ENCODE assay signal across 16 cellular contexts in genomic region chr13:98521876-98522275, GRCh38. TPM values are rescaled to one million over a fixed set of nuclear protein-coding genes. Genes with fewer than 3 reads are reported as not detected.
A peak's percentile ranks its signal among the peaks of the same experiment; 100 is the strongest.
DNase-seq lines count a peak whose midpoint lies in the region; ATAC-seq lines count a peak whose summit lies in the region.
"Had no signal": no experiment of that assay in that cellular context is flagged by ENCODE, and none has a peak within 500 bp of the region (broad histone marks: within the 10 kb centered on the region; RNA-seq: fewer than 3 reads in every experiment).

No MANE protein-coding gene starts in this region.

- H3K4me1 Mint-ChIP-seq in CD4-positive, CD25-positive, alpha-beta regulatory T cell, result peaks cover 31 to 100% (median 79%) of the 10 kb centered on the region in 4 donors
- peaks cover 93% of the 10 kb centered on the region for H3K4me1 Mint-ChIP-seq in activated naive CD8-positive, alpha-beta T cell (ENCODE audit: low read depth)
- peaks cover 59 to 97% (median 90%) of the 10 kb centered on the region in 7 donors for H3K4me1 Mint-ChIP-seq in naive thymus-derived CD4-positive, alpha-beta T cell

- intact Hi-C loops in naive thymus-derived CD4-positive, alpha-beta T cell (cut with micrococcal nuclease), result loop anchor here in 1 of 2 donors (2.0 kb wide), 2 partner anchors 13 to 41 kb away; no protein-coding TSS in a partner anchor

- H3K4me1 ChIP-seq in CD4-positive, CD25-positive, alpha-beta regulatory T cell (ENCODE audit: control insufficient read depth, insufficient read depth, low read length, poor library complexity, severe bottlenecking), result peaks cover 89% of the 10 kb centered on the region
- peaks cover 49 to 54% of the 10 kb centered on the region in 2 donors for H3K4me1 ChIP-seq in naive thymus-derived CD4-positive, alpha-beta T cell (ENCODE audit: control insufficient read depth in 2 of 2, insufficient read depth in 2 of 2, low read length in 2 of 2)

- CTCF ChIA-PET in naive thymus-derived CD4-positive, alpha-beta T cell (lab: Charles Lee), result no interaction called here

- no peaks in the 10 kb centered on the region for H3K9me3 ChIP-seq in CD4-positive, CD25-positive, alpha-beta regulatory T cell (ENCODE audit: control insufficient read depth in 2 of 2, low read length in 2 of 2)
- no peaks in the 10 kb centered on the region for H3K9me3 ChIP-seq in naive thymus-derived CD4-positive, alpha-beta T cell (ENCODE audit: control insufficient read depth in 2 of 3, low read length in 3 of 3)
- H3K9me3 ChIP-seq: heart left ventricle had no signal

- no peaks in the 10 kb centered on the region for H3K27me3 Mint-ChIP-seq in CD4-positive, CD25-positive, alpha-beta regulatory T cell
- H3K27me3 Mint-ChIP-seq in activated naive CD8-positive, alpha-beta T cell, result no peaks in the 10 kb centered on the region
- H3K27me3 Mint-ChIP-seq in naive thymus-derived CD4-positive, alpha-beta T cell, result no peaks in the 10 kb centered on the region

- peaks cover 8% of the 10 kb centered on the region for H3K36me3 Mint-ChIP-seq in CD4-positive, CD25-positive, alpha-beta regulatory T cell
- peaks cover 3% of the 10 kb centered on the region for H3K36me3 Mint-ChIP-seq in activated naive CD8-positive, alpha-beta T cell
- H3K36me3 Mint-ChIP-seq in naive thymus-derived CD4-positive, alpha-beta T cell, result peaks cover 0 to 14% (median 6%) of the 10 kb centered on the region in 5 donors

- POLR2A ChIA-PET in naive thymus-derived CD4-positive, alpha-beta T cell (lab: Charles Lee), result interaction anchor here (0.8 to 1.4 kb wide), 2 partner anchors 10 to 13 kb away, joined by 3 to 4 read pairs; no protein-coding TSS in a partner anchor

- no peak for ATAC-seq in CD4-positive, CD25-positive, alpha-beta regulatory T cell (ENCODE audit: low read depth in 2 of 2)
- ATAC-seq in naive thymus-derived CD4-positive, alpha-beta T cell, result no peak
- ATAC-seq in HG03520 (IDR thresholded peaks at IDR 0.05; ENCODE audit: unreplicated experiment), result no peak
- no peak for ATAC-seq in HG03457 (IDR thresholded peaks at IDR 0.05; ENCODE audit: unreplicated experiment)

- H3K27ac Mint-ChIP-seq in CD4-positive, CD25-positive, alpha-beta regulatory T cell, result peak overlapping the region; percentile 82 to 95 (median 93)
- peak overlapping the region; percentile 78 for H3K27ac Mint-ChIP-seq in activated naive CD8-positive, alpha-beta T cell
- H3K27ac Mint-ChIP-seq in naive thymus-derived CD4-positive, alpha-beta T cell, result peak overlapping the region in 8 of 9 donors; percentile 14 to 78 (median 58)

- H3K36me3 ChIP-seq in CD4-positive, CD25-positive, alpha-beta regulatory T cell (ENCODE audit: control insufficient read depth, insufficient read depth, low read length), result peaks cover 2% of the 10 kb centered on the region
- peaks cover 0 to under 1% (median 0%) of the 10 kb centered on the region in 3 experiments for H3K36me3 ChIP-seq in naive thymus-derived CD4-positive, alpha-beta T cell (ENCODE audit: control insufficient read depth in 2 of 3, insufficient read depth in 3 of 3, low read length in 3 of 3)

- no peaks in the 10 kb centered on the region for H3K9me3 Mint-ChIP-seq in CD4-positive, CD25-positive, alpha-beta regulatory T cell
- no peaks in the 10 kb centered on the region for H3K9me3 Mint-ChIP-seq in activated naive CD8-positive, alpha-beta T cell (ENCODE audit: low read depth)
- no peaks in the 10 kb centered on the region for H3K9me3 Mint-ChIP-seq in naive thymus-derived CD4-positive, alpha-beta T cell

- H3K27ac ChIP-seq in CD4-positive, CD25-positive, alpha-beta regulatory T cell (ENCODE audit: insufficient read depth, low read length, poor library complexity, severe bottlenecking), result no peak overlapping the region
- H3K27ac ChIP-seq in naive thymus-derived CD4-positive, alpha-beta T cell (ENCODE audit: low read depth, low read length), result no peak overlapping the region
- H3K27ac ChIP-seq: 22Rv1, epithelial cell of prostate, heart left ventricle, SK-N-MC, WERI-Rb-1 had no signal

- DNase-seq in DMS 273 treated with DMSO at 0.1 percent for 48 hours (lab: John Stamatoyannopoulos, UW) (peak; percentile 13), DMS 273 (lab: John Stamatoyannopoulos, UW; ENCODE audit: unreplicated experiment) (no peak), activated gamma-delta T cell treated with Interleukin-2 at 50 U/mL for 16 hours (no peak)
- DNase-seq in CD4-positive, CD25-positive, alpha-beta regulatory T cell, result no peak
- DNase-seq in naive thymus-derived CD4-positive, alpha-beta T cell, result no peak
- DNase-seq: activated effector memory CD4-positive, alpha-beta T cell treated with Interleukin-2 at 50 U/mL for 16 hours; GF-D8; heart left ventricle; kidney glomerular epithelial cell; WERI-Rb-1 had no signal

- H3K4me3 Mint-ChIP-seq in CD4-positive, CD25-positive, alpha-beta regulatory T cell, result peak overlapping the region in 3 of 4 donors; percentile 38 to 51 (median 42)
- no peak overlapping the region for H3K4me3 Mint-ChIP-seq in activated naive CD8-positive, alpha-beta T cell
- H3K4me3 Mint-ChIP-seq in naive thymus-derived CD4-positive, alpha-beta T cell, result peak overlapping the region in 5 of 10 donors; percentile 11 to 57 (median 22)

- no peak overlapping the region for H3K4me3 ChIP-seq in CD4-positive, CD25-positive, alpha-beta regulatory T cell (ENCODE audit: low read depth, low read length)
- H3K4me3 ChIP-seq in naive thymus-derived CD4-positive, alpha-beta T cell (ENCODE audit: low read length), result no peak overlapping the region
- H3K4me3 ChIP-seq: heart left ventricle, SK-N-MC had no signal

- H3K27me3 ChIP-seq in CD4-positive, CD25-positive, alpha-beta regulatory T cell (ENCODE audit: control insufficient read depth, insufficient read depth, low read length), result no peaks in the 10 kb centered on the region
- no peaks in the 10 kb centered on the region for H3K27me3 ChIP-seq in naive thymus-derived CD4-positive, alpha-beta T cell (ENCODE audit: control insufficient read depth in 2 of 2, insufficient read depth in 2 of 2, low read length in 2 of 2)
- H3K27me3 ChIP-seq: heart left ventricle had no signal

RNA-seq across cellular contexts. Expression of gene STK24, which starts 55.0 kb away (rescaled TPM):
- total RNA-seq in CD4-positive, CD25-positive, alpha-beta regulatory T cell, result 141 TPM
- 10 to 100 TPM; 26.7 to 58.4 (median 40.9) TPM for polyA plus RNA-seq in CD4-positive, CD25-positive, alpha-beta regulatory T cell
- 100 to 1,000 TPM in 3 of 5 experiments, 10 to 100 TPM in 2; 90.1 to 148 (median 121) TPM for total RNA-seq in naive thymus-derived CD4-positive, alpha-beta T cell
- polyA plus RNA-seq in naive thymus-derived CD4-positive, alpha-beta T cell, result 10 to 100 TPM; 29.8 to 44.4 TPM
